ENCODE assay signal across 8 cellular contexts in genomic region chr2:219002395-219003266, GRCh38. TPM values are rescaled to one million over a fixed set of nuclear protein-coding genes. Genes with fewer than 3 reads are reported as not detected.
DNase-seq lines count a peak whose midpoint lies in the region; ATAC-seq and TF ChIP-seq lines count a peak whose summit lies in the region.

No MANE protein-coding gene starts in this region.

- no peak overlapping the region for H2BK20ac ChIP-seq in IMR-90 (ENCODE audit: low read depth, low read length)

- no peak overlapping the region for H4K91ac ChIP-seq in IMR-90 (ENCODE audit: insufficient read depth, low read depth, low read length)

- no peaks in the 10 kb centered on the region for H3K9me3 ChIP-seq in CD4-positive, alpha-beta T cell (ENCODE audit: control insufficient read depth, low read length)
- no peaks in the 10 kb centered on the region; the same call in 1 of the 2 replicates for H3K9me3 ChIP-seq in IMR-90 (ENCODE audit: control insufficient read depth, insufficient read depth, low read length)
- no peaks in the 10 kb centered on the region for H3K9me3 ChIP-seq in mucosa of descending colon

- H2AFZ ChIP-seq in IMR-90 (replicated peaks; ENCODE audit: low read length, poor library complexity), result peak overlapping the region; percentile 13

- DNase-seq in CD4-positive, alpha-beta T cell, result peak in 7 of 10 experiments; percentile 22 to 45 (median 37)
- DNase-seq in IMR-90 (no peak), T-helper 1 cell (peak in 3 of 5 donors; percentile 19 to 39 (median 36)), dorsolateral prefrontal cortex (peak in 3 of 10 donors; percentile 20 to 63 (median 36)), mucosa of descending colon (peak; percentile 84 to 92 (median 92))

- TF ChIP-seq RAD21 in IMR-90 (IDR thresholded peaks at IDR 0.05; ENCODE audit: low read length), result no peak

- H2AK5ac ChIP-seq in IMR-90 (ENCODE audit: low read depth, low read length), result no peak overlapping the region

- no peak overlapping the region for H2AK9ac ChIP-seq in IMR-90 (replicated peaks; ENCODE audit: low read depth, low read length, poor library complexity)

- TF ChIP-seq CTCF in CD4-positive, alpha-beta T cell (IDR thresholded peaks at IDR 0.05), result no peak
- peak; percentile 45 for TF ChIP-seq CTCF in IMR-90 (conservative IDR thresholded peaks at IDR 0.05; ENCODE audit: low read depth, low read length)
- TF ChIP-seq CTCF in dorsolateral prefrontal cortex (IDR thresholded peaks at IDR 0.05 in 54 of 56, conservative IDR thresholded peaks at IDR 0.05 in 2 of 56; ENCODE audit: low read depth in 1 of 56, partially characterized antibody in 56 of 56), result peak in 42 of 56 donors; percentile 2 to 53 (median 31)
- peak; percentile 65 for TF ChIP-seq CTCF in mucosa of descending colon (IDR thresholded peaks at IDR 0.05)

- dilution Hi-C loops in IMR-90 (cut with HindIII; ENCODE audit: low sequenced_read_pairs, unreplicated experiment), result no loop called here

- no peak overlapping the region for H3K14ac ChIP-seq in IMR-90 (replicated peaks; ENCODE audit: low read depth, low read length)

- no peaks in the 10 kb centered on the region for H3K79me1 ChIP-seq in IMR-90 (ENCODE audit: low read depth in 1 of 2, low read length in 2 of 2)

- no peak overlapping the region for H2BK5ac ChIP-seq in IMR-90 (ENCODE audit: low read depth, low read length, poor library complexity, severe bottlenecking)

- POLR2A ChIA-PET in CD4-positive, alpha-beta T cell (lab: Charles Lee), result no interaction called here
- POLR2A ChIA-PET in IMR-90 (lab: Charles Lee; ENCODE audit: unreplicated experiment), result no interaction called here

- no peak overlapping the region for H3K18ac ChIP-seq in IMR-90 (ENCODE audit: low read depth, low read length)

- H3K4ac ChIP-seq in IMR-90 (ENCODE audit: low read depth, low read length), result no peak overlapping the region

- H4K20me1 ChIP-seq in IMR-90 (ENCODE audit: insufficient read depth, low read length), result no peaks in the 10 kb centered on the region; the same call in 1 of the 2 replicates

- no peak overlapping the region for H3K56ac ChIP-seq in IMR-90 (ENCODE audit: extremely low read depth, insufficient read depth, low read length)

- no peak overlapping the region for H3K9ac ChIP-seq in IMR-90 (ENCODE audit: low read depth, low read length)

- H3K4me3 Mint-ChIP-seq in CD4-positive, alpha-beta T cell, result peak overlapping the region; percentile 69

- H3K27me3 ChIP-seq in CD4-positive, alpha-beta T cell (ENCODE audit: control insufficient read depth, insufficient read depth, low read length), result peaks cover 72% of the 10 kb centered on the region
- H3K27me3 ChIP-seq in IMR-90 (ENCODE audit: control insufficient read depth, insufficient read depth, low read length) (peaks cover 76% of the 10 kb centered on the region), dorsolateral prefrontal cortex (peaks cover 0 to 65% (median 35%) of the 10 kb centered on the region in 45 donors)

- no peak overlapping the region for H3K23ac ChIP-seq in IMR-90 (ENCODE audit: low read depth, low read length)

- no peaks in the 10 kb centered on the region for H3K9me1 ChIP-seq in IMR-90 (ENCODE audit: insufficient read depth, low read length)

- H4K8ac ChIP-seq in IMR-90 (ENCODE audit: low read depth in 2 of 2, low read length in 2 of 2), result no peak overlapping the region

- H2BK120ac ChIP-seq in IMR-90 (ENCODE audit: low read depth, low read length), result no peak overlapping the region

- H4K5ac ChIP-seq in IMR-90 (ENCODE audit: low read depth, low read length), result no peak overlapping the region

- no TSS peak for BruUV-seq in IMR-90 (replicated peaks; lab: Mats Ljungman, UMichigan)

- H3K27ac Mint-ChIP-seq in CD4-positive, alpha-beta T cell, result no peak overlapping the region

- intact Hi-C loops in CD4-positive, alpha-beta T cell (cut with DNase I, micrococcal nuclease), result loop anchor here in 1 of 2 experiments (2.0 kb wide), 1 partner anchor 150 kb away; no protein-coding TSS in a partner anchor
- intact Hi-C loops in IMR-90 (cut with micrococcal nuclease), result no loop called here
- intact Hi-C loops in dorsolateral prefrontal cortex (cut with DNase I), result no loop called here
- intact Hi-C loops in mucosa of descending colon (cut with DNase I, micrococcal nuclease), result no loop called here

- no peaks in the 10 kb centered on the region for H3K4me1 ChIP-seq in IMR-90 (ENCODE audit: control insufficient read depth, insufficient read depth, low read length)
- H3K4me1 ChIP-seq in mucosa of descending colon (ENCODE audit: low read depth), result peaks cover 17% of the 10 kb centered on the region

- no peaks in the 10 kb centered on the region for H3K9me3 Mint-ChIP-seq in CD4-positive, alpha-beta T cell

- 2% methylated on average over 45 of the region's 72 CpGs; no CpG with 5 or more reads in 1 of the 2 experiments for WGBS in IMR-90 (ENCODE audit: extremely low coverage in 2 of 2, insufficient read length in 1 of 2), 2 experiments

- no peak for TF ChIP-seq POLR2A in IMR-90 (IDR thresholded peaks at IDR 0.05; ENCODE audit: low read depth, low read length)

- ATAC-seq in CD4-positive, alpha-beta T cell (ENCODE audit: poor library complexity), result peak; percentile 72
- ATAC-seq in IMR-90 (ENCODE audit: low read depth) (peak; percentile 29; the same call in 1 of the 2 replicates), mucosa of descending colon (peak; percentile 77), GM19023 (IDR thresholded peaks at IDR 0.05; ENCODE audit: unreplicated experiment) (no peak), GM18502 (IDR thresholded peaks at IDR 0.05; ENCODE audit: poor library complexity, unreplicated experiment) (no peak), GM21737 (IDR thresholded peaks at IDR 0.05; ENCODE audit: unreplicated experiment) (no peak)

- CTCF ChIA-PET in CD4-positive, alpha-beta T cell (lab: Charles Lee), result interaction anchor here (1.2 to 1.5 kb wide), 4 partner anchors 22 to 27 kb away, joined by 3 to 7 read pairs (median 4); no protein-coding TSS in a partner anchor
- CTCF ChIA-PET in IMR-90 (lab: Yijun Ruan, JAX), result interaction anchor here (0.6 to 0.8 kb wide), 2 partner anchors 10 to 164 kb away, joined by 3 read pairs; no protein-coding TSS in a partner anchor

- no peak overlapping the region for H3K4me2 ChIP-seq in IMR-90 (ENCODE audit: low read depth, low read length)

- no peak overlapping the region for H3K27ac ChIP-seq in CD4-positive, alpha-beta T cell (ENCODE audit: low read depth, low read length)
- no peak overlapping the region for H3K27ac ChIP-seq in IMR-90 (ENCODE audit: insufficient read depth, low read length)
- no peak overlapping the region for H3K27ac ChIP-seq in dorsolateral prefrontal cortex

- peaks cover 12% of the 10 kb centered on the region for H3K4me1 Mint-ChIP-seq in CD4-positive, alpha-beta T cell (ENCODE audit: low read depth)

- H3K4me3 ChIP-seq in IMR-90 (ENCODE audit: insufficient read depth, low read depth, low read length), result no peak overlapping the region
- peak overlapping the region in 58 of 59 donors; percentile 10 to 64 (median 44) for H3K4me3 ChIP-seq in dorsolateral prefrontal cortex
- peak overlapping the region; percentile 25 for H3K4me3 ChIP-seq in mucosa of descending colon

- in situ Hi-C loops in IMR-90 (cut with MboI; ENCODE audit: low sequenced_read_pairs), result no loop called here

- H2BK15ac ChIP-seq in IMR-90 (ENCODE audit: low read depth, low read length), result no peak overlapping the region

- H3K27me3 Mint-ChIP-seq in CD4-positive, alpha-beta T cell, result peaks cover 84% of the 10 kb centered on the region

- H3K36me3 ChIP-seq in IMR-90 (ENCODE audit: control insufficient read depth, insufficient read depth, low read length) (no peaks in the 10 kb centered on the region), mucosa of descending colon (ENCODE audit: low read depth) (no peaks in the 10 kb centered on the region)

- H3K36me3 Mint-ChIP-seq in CD4-positive, alpha-beta T cell (ENCODE audit: low read depth), result no peaks in the 10 kb centered on the region

TF ChIP-seq in IMR-90, 13 proteins besides CTCF, POLR2A, EP300 and RAD21 (continues in another document):
- no peak for TF ChIP-seq CHD1 (IDR thresholded peaks at IDR 0.05; ENCODE audit: low read depth, low read length)

RNA-seq across cellular contexts. Expression of gene CRYBA2, which starts 9.4 kb away (rescaled TPM):
- total RNA-seq in CD4-positive, alpha-beta T cell, result not detected
- total RNA-seq in IMR-90 (2012; rRNA removed) (not detected in 2 replicates), dorsolateral prefrontal cortex (1 to 10 TPM in 65 of 120 experiments, under 1 TPM in 14, not detected in 41; 0.57 to 5.4 (median 1.4) TPM), mucosa of descending colon (1 to 10 TPM; 1.2 to 6.1 (median 5.0) TPM)
- not detected in 2 replicates for polyA plus RNA-seq in IMR-90 (2012; rRNA removed)
- not detected in 2 replicates for polyA plus RNA-seq in IMR-90 (2012; cell fraction: cytosol; rRNA removed)
- not detected in 2 replicates for polyA plus RNA-seq in IMR-90 (2012; cell fraction: nucleus; rRNA removed; ENCODE audit: low replicate concordance)

RNA-seq across cellular contexts. Expression of gene FEV, which starts 17.6 kb away (rescaled TPM):
- total RNA-seq in CD4-positive, alpha-beta T cell, result not detected
- total RNA-seq in IMR-90 (2012; rRNA removed) (not detected in 2 replicates), dorsolateral prefrontal cortex (1 to 10 TPM in 7 of 120 experiments, under 1 TPM in 55, not detected in 58; 0.23 to 2.2 (median 0.44) TPM), mucosa of descending colon (1 to 10 TPM in 2 of 3 donors, under 1 TPM in 1; 0.63 to 2.7 (median 1.8) TPM)
- not detected in 2 replicates for polyA plus RNA-seq in IMR-90 (2012; rRNA removed)
- polyA plus RNA-seq in IMR-90 (2012; cell fraction: cytosol; rRNA removed), result not detected in 2 replicates
- not detected in 2 replicates for polyA plus RNA-seq in IMR-90 (2012; cell fraction: nucleus; rRNA removed; ENCODE audit: low replicate concordance)

RNA-seq across cellular contexts. Expression of gene CFAP65, which starts 38.7 kb away (rescaled TPM):
- not detected for total RNA-seq in CD4-positive, alpha-beta T cell
- total RNA-seq in IMR-90 (2012; rRNA removed) (not detected in 2 replicates), dorsolateral prefrontal cortex (1 to 10 TPM in 109 of 120 experiments, under 1 TPM in 11; 0.48 to 4.0 (median 1.8) TPM), mucosa of descending colon (under 1 TPM; 0.09 to 0.46 (median 0.27) TPM)
- polyA plus RNA-seq in IMR-90 (2012; rRNA removed), result not detected in 2 replicates
- polyA plus RNA-seq in IMR-90 (2012; cell fraction: cytosol; rRNA removed), result not detected in 2 replicates
- polyA plus RNA-seq in IMR-90 (2012; cell fraction: nucleus; rRNA removed; ENCODE audit: low replicate concordance), result 0.01 TPM in 1 of 2 replicates, not detected in the other

RNA-seq across cellular contexts. Expression of gene CDK5R2, which starts 43.2 kb away (rescaled TPM):
- not detected for total RNA-seq in CD4-positive, alpha-beta T cell
- total RNA-seq in IMR-90 (2012; rRNA removed) (not detected in 2 replicates), dorsolateral prefrontal cortex (10 to 100 TPM; 19.1 to 99.0 (median 62.6) TPM), mucosa of descending colon (1 to 10 TPM in 1 of 3 donors, under 1 TPM in 2; 0.38 to 1.4 (median 0.39) TPM)
- polyA plus RNA-seq in IMR-90 (2012; rRNA removed), result not detected in 2 replicates
- polyA plus RNA-seq in IMR-90 (2012; cell fraction: cytosol; rRNA removed), result 0.09 and 0.21 TPM in 2 replicates
- polyA plus RNA-seq in IMR-90 (2012; cell fraction: nucleus; rRNA removed; ENCODE audit: low replicate concordance), result 0.03 and 0.07 TPM in 2 replicates

RNA-seq across cellular contexts. Expression of gene IHH, which starts 58.1 kb away (rescaled TPM):
- not detected for total RNA-seq in CD4-positive, alpha-beta T cell
- total RNA-seq in IMR-90 (2012; rRNA removed), result not detected in 2 replicates
- not detected in 2 replicates for polyA plus RNA-seq in IMR-90 (2012; rRNA removed)
- 0.01 TPM in 1 of 2 replicates, not detected in the other for polyA plus RNA-seq in IMR-90 (2012; cell fraction: cytosol; rRNA removed)
- 0.02 TPM in 1 of 2 replicates, not detected in the other for polyA plus RNA-seq in IMR-90 (2012; cell fraction: nucleus; rRNA removed; ENCODE audit: low replicate concordance)
- under 1 TPM in 33 of 120 experiments, not detected in 87; 0.22 to 0.96 (median 0.31) TPM for total RNA-seq in dorsolateral prefrontal cortex
- 10 to 100 TPM; 31.0 to 91.2 (median 57.6) TPM for total RNA-seq in mucosa of descending colon

Comparison
In these comparisons a context has a peak if more than half of its experiments do, and no peak if none do; other contexts are left out.
1. ATAC-seq: peak in CD4-positive, alpha-beta T cell (single experiment), IMR-90 (single experiment) and mucosa of descending colon (single experiment); none in GM19023 (single experiment), GM18502 (single experiment) and GM21737 (single experiment).